In the genomic region with DNA sequence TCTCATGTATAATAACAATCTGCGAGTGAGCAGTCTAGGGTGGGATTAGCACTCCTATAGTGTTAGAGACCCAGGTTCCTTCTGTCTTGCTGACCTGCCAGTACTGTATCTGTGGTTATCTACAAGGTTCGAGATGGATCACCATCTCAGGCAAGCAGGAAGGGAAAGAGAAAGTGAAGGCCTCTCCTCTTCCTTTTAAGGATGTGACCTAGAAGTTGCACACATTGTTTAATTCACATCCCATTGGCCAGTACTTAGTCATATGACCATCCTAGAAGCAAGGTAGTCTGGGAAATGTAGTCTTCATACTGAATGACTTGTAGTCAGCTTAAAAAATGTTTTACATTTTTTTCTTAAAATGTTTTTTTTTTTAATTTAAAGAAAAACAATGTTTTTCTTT, we compare ENCODE assay signal across 8 cellular contexts.
DNase-seq lines count a peak whose midpoint lies in the region; ATAC-seq and TF ChIP-seq lines count a peak whose summit lies in the region.

No MANE protein-coding gene starts in this region.

- peaks cover 34% of the 10 kb centered on the region for H3K4me1 Mint-ChIP-seq in mesothelial cell of epicardium

- H3K27ac ChIP-seq in RWPE1 = no peak overlapping the region

- DNase-seq in NCI-H2227 (lab: John Stamatoyannopoulos, UW; ENCODE audit: unreplicated experiment) (peak; percentile 9), NCI-H2227 treated with DMSO at 0.1 percent for 48 hours (lab: John Stamatoyannopoulos, UW) (no peak), RWPE1 (ENCODE audit: low spot score) (peak; percentile 86), putamen (ENCODE audit: low spot score) (peak; percentile 14), mesothelial cell of epicardium (ENCODE audit: low spot score in 2 of 2, unreplicated experiment in 2 of 2) (no peak)

- TF ChIP-seq CTCF in RWPE1 (conservative IDR thresholded peaks at IDR 0.05; ENCODE audit: low read depth) = no peak
- TF ChIP-seq CTCF in mesothelial cell of epicardium (IDR thresholded peaks at IDR 0.05; ENCODE audit: unreplicated experiment) = no peak

- ATAC-seq in GM19467 (IDR thresholded peaks at IDR 0.05; ENCODE audit: unreplicated experiment) (peak; percentile 99), HG03442 (IDR thresholded peaks at IDR 0.05; ENCODE audit: unreplicated experiment) (peak; percentile 99), esophagus mucosa (peak; percentile 84)

- no peak overlapping the region for H3K4me3 Mint-ChIP-seq in mesothelial cell of epicardium

- no peaks in the 10 kb centered on the region for H3K27me3 Mint-ChIP-seq in mesothelial cell of epicardium (ENCODE audit: low read depth)

- CTCF ChIA-PET in RWPE1 (lab: Yijun Ruan, JAX) = no interaction called here

- no peak overlapping the region for H3K27ac Mint-ChIP-seq in mesothelial cell of epicardium

- no peaks in the 10 kb centered on the region for H3K36me3 Mint-ChIP-seq in mesothelial cell of epicardium

- H3K9me3 Mint-ChIP-seq in mesothelial cell of epicardium = peaks cover 7% of the 10 kb centered on the region

- POLR2A ChIA-PET in RWPE1 (lab: Yijun Ruan, JAX; ENCODE audit: low non-redundant PET) = no interaction called here

Comparison
In these comparisons a context has a peak if more than half of its experiments do, and no peak if none do; other contexts are left out.
1. DNase-seq: peak in NCI-H2227 (single experiment), RWPE1 (single experiment) and putamen (single experiment); none in NCI-H2227 treated with DMSO at 0.1 percent for 48 hours (single experiment) and mesothelial cell of epicardium (0 of 2).
2. Peak in every context shown above with its lines, with median percentiles within 50 percentile points of each other: ATAC-seq.